In the genomic region with DNA sequence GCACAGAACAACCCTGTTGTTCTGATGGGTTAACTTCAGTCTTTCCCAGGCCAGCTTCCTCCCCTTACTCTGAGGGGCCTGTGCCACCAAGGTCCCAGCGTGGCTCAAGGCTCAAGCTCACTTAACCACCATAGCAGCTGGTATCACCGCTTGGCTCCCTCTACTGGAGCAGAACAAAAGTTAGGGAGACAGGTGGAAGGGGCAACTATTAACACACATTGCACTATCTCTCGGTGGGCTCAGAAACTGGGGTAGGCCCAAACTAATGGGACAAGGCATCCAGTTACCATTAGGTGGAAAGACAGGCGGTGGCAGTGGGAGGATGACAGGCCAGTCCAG, we compare ENCODE assay signal across 1 cellular context.
TF ChIP-seq lines count a peak whose summit lies in the region.

No MANE protein-coding gene starts in this region.

TF ChIP-seq in HepG2, 621 proteins besides CTCF, POLR2A, EP300 and RAD21 (continued from another document and continues in another):
- TF ChIP-seq, protein P1, sequence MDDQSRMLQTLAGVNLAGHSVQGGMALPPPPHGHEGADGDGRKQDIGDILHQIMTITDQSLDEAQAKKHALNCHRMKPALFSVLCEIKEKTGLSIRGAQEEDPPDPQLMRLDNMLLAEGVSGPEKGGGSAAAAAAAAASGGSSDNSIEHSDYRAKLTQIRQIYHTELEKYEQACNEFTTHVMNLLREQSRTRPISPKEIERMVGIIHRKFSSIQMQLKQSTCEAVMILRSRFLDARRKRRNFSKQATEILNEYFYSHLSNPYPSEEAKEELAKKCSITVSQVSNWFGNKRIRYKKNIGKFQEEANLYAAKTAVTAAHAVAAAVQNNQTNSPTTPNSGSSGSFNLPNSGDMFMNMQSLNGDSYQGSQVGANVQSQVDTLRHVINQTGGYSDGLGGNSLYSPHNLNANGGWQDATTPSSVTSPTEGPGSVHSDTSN (CRISPR knock-in tag; IDR thresholded peaks at IDR 0.05; ENCODE audit: borderline replicate concordance): no peak
- no peak for TF ChIP-seq HNRNPH1 (optimal IDR thresholded peaks at IDR 0.05; ENCODE audit: low read depth, low read length)
- TF ChIP-seq ZNF775 (CRISPR knock-in tag; IDR thresholded peaks at IDR 0.05; ENCODE audit: borderline replicate concordance): no peak
- no peak for TF ChIP-seq ZNF235 (CRISPR knock-in tag; IDR thresholded peaks at IDR 0.05; ENCODE audit: borderline replicate concordance)
- TF ChIP-seq ZNF782 (CRISPR knock-in tag; IDR thresholded peaks at IDR 0.05; ENCODE audit: borderline replicate concordance): peak; percentile 49; the same call in 1 of the 2 replicates
- no peak for TF ChIP-seq KDM6A (CRISPR knock-in tag; IDR thresholded peaks at IDR 0.05; ENCODE audit: low read depth)
- no peak for TF ChIP-seq TRIM24 (CRISPR knock-in tag; IDR thresholded peaks at IDR 0.05)
- no peak for TF ChIP-seq KMT2A (CRISPR knock-in tag; IDR thresholded peaks at IDR 0.05)
- TF ChIP-seq NPAS2 (CRISPR knock-in tag; IDR thresholded peaks at IDR 0.05; ENCODE audit: borderline replicate concordance): no peak
- 0 out of 2 replicates have a peak, but pooled peaks have one; percentile 70 for TF ChIP-seq PAX8 (CRISPR knock-in tag; IDR thresholded peaks at IDR 0.05; ENCODE audit: borderline replicate concordance)
- TF ChIP-seq ZNF234 (CRISPR knock-in tag; conservative IDR thresholded peaks at IDR 0.05): no peak
- TF ChIP-seq ZNF333 (CRISPR knock-in tag; IDR thresholded peaks at IDR 0.05; ENCODE audit: borderline replicate concordance): no peak
- 0 out of 2 replicates have a peak, but pooled peaks have one; percentile 6 for TF ChIP-seq RXRA (CRISPR knock-in tag; IDR thresholded peaks at IDR 0.05)
- no peak for TF ChIP-seq MED8 (CRISPR knock-in tag; IDR thresholded peaks at IDR 0.05; ENCODE audit: insufficient replicate concordance)
- TF ChIP-seq TP53 (CRISPR knock-in tag; conservative IDR thresholded peaks at IDR 0.05): no peak
- no peak for TF ChIP-seq ARHGAP35 (CRISPR knock-in tag; IDR thresholded peaks at IDR 0.05; ENCODE audit: borderline replicate concordance)
- no peak for TF ChIP-seq RAD51 (IDR thresholded peaks at IDR 0.05; ENCODE audit: borderline replicate concordance)
- no peak; the same call in 1 of the 2 replicates for TF ChIP-seq HNF4A (CRISPR knock-in tag; IDR thresholded peaks at IDR 0.05)
- no peak for TF ChIP-seq ATF7-NPFF (CRISPR knock-in tag; IDR thresholded peaks at IDR 0.05; ENCODE audit: low read depth)
- no peak for TF ChIP-seq ZNF205 (CRISPR knock-in tag; IDR thresholded peaks at IDR 0.05)
- TF ChIP-seq, protein P2, sequence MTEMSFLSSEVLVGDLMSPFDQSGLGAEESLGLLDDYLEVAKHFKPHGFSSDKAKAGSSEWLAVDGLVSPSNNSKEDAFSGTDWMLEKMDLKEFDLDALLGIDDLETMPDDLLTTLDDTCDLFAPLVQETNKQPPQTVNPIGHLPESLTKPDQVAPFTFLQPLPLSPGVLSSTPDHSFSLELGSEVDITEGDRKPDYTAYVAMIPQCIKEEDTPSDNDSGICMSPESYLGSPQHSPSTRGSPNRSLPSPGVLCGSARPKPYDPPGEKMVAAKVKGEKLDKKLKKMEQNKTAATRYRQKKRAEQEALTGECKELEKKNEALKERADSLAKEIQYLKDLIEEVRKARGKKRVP (CRISPR knock-in tag; IDR thresholded peaks at IDR 0.05): peak in 1 of 2 experiments; percentile 60; a peak in 2 of 4 replicates
- peak; percentile 90 for TF ChIP-seq STAG1 (CRISPR knock-in tag; IDR thresholded peaks at IDR 0.05)
- no peak for TF ChIP-seq REL (CRISPR knock-in tag; conservative IDR thresholded peaks at IDR 0.05)
- no peak for TF ChIP-seq MYC (CRISPR knock-in tag; IDR thresholded peaks at IDR 0.05; ENCODE audit: borderline replicate concordance)
- 0 out of 2 replicates have a peak, but pooled peaks have one; percentile 19 for TF ChIP-seq ZKSCAN8 (CRISPR knock-in tag; IDR thresholded peaks at IDR 0.05; ENCODE audit: borderline replicate concordance)
- peak; percentile 37; the same call in 1 of the 2 replicates for TF ChIP-seq YEATS4 (CRISPR knock-in tag; IDR thresholded peaks at IDR 0.05; ENCODE audit: borderline replicate concordance)
- TF ChIP-seq, protein P3, sequence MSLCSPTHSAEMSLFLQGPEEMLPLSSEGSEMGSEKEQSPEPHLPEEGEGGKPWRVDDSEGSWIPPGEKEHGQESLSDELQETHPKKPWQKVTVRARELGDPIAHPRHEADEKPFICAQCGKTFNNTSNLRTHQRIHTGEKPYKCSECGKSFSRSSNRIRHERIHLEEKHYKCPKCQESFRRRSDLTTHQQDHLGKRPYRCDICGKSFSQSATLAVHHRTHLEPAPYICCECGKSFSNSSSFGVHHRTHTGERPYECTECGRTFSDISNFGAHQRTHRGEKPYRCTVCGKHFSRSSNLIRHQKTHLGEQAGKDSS (CRISPR knock-in tag; IDR thresholded peaks at IDR 0.05; ENCODE audit: borderline replicate concordance, low read depth): no peak
- TF ChIP-seq, protein P4, sequence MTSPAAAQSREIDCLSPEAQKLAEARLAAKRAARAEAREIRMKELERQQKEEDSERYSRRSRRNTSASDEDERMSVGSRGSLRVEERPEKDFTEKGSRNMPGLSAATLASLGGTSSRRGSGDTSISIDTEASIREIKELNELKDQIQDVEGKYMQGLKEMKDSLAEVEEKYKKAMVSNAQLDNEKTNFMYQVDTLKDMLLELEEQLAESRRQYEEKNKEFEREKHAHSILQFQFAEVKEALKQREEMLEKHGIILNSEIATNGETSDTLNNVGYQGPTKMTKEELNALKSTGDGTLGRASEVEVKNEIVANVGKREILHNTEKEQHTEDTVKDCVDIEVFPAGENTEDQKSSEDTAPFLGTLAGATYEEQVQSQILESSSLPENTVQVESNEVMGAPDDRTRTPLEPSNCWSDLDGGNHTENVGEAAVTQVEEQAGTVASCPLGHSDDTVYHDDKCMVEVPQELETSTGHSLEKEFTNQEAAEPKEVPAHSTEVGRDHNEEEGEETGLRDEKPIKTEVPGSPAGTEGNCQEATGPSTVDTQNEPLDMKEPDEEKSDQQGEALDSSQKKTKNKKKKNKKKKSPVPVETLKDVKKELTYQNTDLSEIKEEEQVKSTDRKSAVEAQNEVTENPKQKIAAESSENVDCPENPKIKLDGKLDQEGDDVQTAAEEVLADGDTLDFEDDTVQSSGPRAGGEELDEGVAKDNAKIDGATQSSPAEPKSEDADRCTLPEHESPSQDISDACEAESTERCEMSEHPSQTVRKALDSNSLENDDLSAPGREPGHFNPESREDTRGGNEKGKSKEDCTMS (CRISPR knock-in tag; conservative IDR thresholded peaks at IDR 0.05): no peak
- no peak for TF ChIP-seq ZNF101 (CRISPR knock-in tag; IDR thresholded peaks at IDR 0.05; ENCODE audit: borderline replicate concordance, low read depth)
- no peak for TF ChIP-seq NFKBIZ (CRISPR knock-in tag; IDR thresholded peaks at IDR 0.05)
- no peak for TF ChIP-seq SNAI1 (CRISPR knock-in tag; IDR thresholded peaks at IDR 0.05; ENCODE audit: borderline replicate concordance)
- TF ChIP-seq MAFG (CRISPR knock-in tag; IDR thresholded peaks at IDR 0.05): no peak
- TF ChIP-seq TEAD3 (CRISPR knock-in tag; optimal IDR thresholded peaks at IDR 0.05; ENCODE audit: borderline replicate concordance): peak; percentile 45
- TF ChIP-seq IKZF1 (IDR thresholded peaks at IDR 0.05): no peak
- no peak for TF ChIP-seq NCOA1 (CRISPR knock-in tag; IDR thresholded peaks at IDR 0.05)
- TF ChIP-seq FOXO1 (CRISPR knock-in tag; IDR thresholded peaks at IDR 0.05): no peak
- TF ChIP-seq, protein P5, sequence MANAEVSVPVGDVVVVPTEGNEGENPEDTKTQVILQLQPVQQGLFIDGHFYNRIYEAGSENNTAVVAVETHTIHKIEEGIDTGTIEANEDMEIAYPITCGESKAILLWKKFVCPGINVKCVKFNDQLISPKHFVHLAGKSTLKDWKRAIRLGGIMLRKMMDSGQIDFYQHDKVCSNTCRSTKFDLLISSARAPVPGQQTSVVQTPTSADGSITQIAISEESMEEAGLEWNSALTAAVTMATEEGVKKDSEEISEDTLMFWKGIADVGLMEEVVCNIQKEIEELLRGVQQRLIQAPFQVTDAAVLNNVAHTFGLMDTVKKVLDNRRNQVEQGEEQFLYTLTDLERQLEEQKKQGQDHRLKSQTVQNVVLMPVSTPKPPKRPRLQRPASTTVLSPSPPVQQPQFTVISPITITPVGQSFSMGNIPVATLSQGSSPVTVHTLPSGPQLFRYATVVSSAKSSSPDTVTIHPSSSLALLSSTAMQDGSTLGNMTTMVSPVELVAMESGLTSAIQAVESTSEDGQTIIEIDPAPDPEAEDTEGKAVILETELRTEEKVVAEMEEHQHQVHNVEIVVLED (CRISPR knock-in tag; IDR thresholded peaks at IDR 0.05; ENCODE audit: borderline replicate concordance): 0 out of 2 replicates have a peak, but pooled peaks have one; percentile 39
- TF ChIP-seq, protein P6, sequence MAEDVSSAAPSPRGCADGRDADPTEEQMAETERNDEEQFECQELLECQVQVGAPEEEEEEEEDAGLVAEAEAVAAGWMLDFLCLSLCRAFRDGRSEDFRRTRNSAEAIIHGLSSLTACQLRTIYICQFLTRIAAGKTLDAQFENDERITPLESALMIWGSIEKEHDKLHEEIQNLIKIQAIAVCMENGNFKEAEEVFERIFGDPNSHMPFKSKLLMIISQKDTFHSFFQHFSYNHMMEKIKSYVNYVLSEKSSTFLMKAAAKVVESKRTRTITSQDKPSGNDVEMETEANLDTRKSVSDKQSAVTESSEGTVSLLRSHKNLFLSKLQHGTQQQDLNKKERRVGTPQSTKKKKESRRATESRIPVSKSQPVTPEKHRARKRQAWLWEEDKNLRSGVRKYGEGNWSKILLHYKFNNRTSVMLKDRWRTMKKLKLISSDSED (CRISPR knock-in tag; IDR thresholded peaks at IDR 0.05): no peak
- TF ChIP-seq NONO (IDR thresholded peaks at IDR 0.05): no peak
- peak; percentile 43; the same call in 1 of the 2 replicates for TF ChIP-seq NONO (CRISPR knock-in tag; conservative IDR thresholded peaks at IDR 0.05)
- no peak for TF ChIP-seq SRY (CRISPR knock-in tag; IDR thresholded peaks at IDR 0.05)
- TF ChIP-seq, protein P7, sequence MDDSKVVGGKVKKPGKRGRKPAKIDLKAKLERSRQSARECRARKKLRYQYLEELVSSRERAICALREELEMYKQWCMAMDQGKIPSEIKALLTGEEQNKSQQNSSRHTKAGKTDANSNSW (CRISPR knock-in tag; IDR thresholded peaks at IDR 0.05; ENCODE audit: borderline replicate concordance): no peak
- TF ChIP-seq, protein P8, sequence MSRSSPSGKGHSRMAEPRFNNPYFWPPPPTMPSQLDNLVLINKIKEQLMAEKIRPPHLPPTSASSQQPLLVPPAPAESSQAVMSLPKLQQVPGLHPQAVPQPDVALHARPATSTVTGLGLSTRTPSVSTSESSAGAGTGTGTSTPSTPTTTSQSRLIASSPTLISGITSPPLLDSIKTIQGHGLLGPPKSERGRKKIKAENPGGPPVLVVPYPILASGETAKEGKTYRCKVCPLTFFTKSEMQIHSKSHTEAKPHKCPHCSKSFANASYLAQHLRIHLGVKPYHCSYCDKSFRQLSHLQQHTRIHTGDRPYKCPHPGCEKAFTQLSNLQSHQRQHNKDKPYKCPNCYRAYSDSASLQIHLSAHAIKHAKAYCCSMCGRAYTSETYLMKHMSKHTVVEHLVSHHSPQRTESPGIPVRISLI (CRISPR knock-in tag; IDR thresholded peaks at IDR 0.05; ENCODE audit: borderline replicate concordance): peak; percentile 77; the same call in 1 of the 2 replicates
- no peak for TF ChIP-seq SMAD1 (CRISPR knock-in tag; IDR thresholded peaks at IDR 0.05; ENCODE audit: borderline replicate concordance, low read depth)
- TF ChIP-seq, protein P9, sequence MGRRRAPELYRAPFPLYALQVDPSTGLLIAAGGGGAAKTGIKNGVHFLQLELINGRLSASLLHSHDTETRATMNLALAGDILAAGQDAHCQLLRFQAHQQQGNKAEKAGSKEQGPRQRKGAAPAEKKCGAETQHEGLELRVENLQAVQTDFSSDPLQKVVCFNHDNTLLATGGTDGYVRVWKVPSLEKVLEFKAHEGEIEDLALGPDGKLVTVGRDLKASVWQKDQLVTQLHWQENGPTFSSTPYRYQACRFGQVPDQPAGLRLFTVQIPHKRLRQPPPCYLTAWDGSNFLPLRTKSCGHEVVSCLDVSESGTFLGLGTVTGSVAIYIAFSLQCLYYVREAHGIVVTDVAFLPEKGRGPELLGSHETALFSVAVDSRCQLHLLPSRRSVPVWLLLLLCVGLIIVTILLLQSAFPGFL (CRISPR knock-in tag; IDR thresholded peaks at IDR 0.05): no peak
- TF ChIP-seq, protein P10, sequence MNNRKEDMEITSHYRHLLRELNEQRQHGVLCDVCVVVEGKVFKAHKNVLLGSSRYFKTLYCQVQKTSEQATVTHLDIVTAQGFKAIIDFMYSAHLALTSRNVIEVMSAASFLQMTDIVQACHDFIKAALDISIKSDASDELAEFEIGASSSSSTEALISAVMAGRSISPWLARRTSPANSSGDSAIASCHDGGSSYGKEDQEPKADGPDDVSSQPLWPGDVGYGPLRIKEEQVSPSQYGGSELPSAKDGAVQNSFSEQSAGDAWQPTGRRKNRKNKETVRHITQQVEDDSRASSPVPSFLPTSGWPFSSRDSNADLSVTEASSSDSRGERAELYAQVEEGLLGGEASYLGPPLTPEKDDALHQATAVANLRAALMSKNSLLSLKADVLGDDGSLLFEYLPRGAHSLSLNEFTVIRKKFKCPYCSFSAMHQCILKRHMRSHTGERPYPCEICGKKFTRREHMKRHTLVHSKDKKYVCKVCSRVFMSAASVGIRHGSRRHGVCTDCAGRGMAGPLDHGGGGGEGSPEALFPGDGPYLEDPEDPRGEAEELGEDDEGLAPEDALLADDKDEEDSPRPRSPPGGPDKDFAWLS (CRISPR knock-in tag; IDR thresholded peaks at IDR 0.05; ENCODE audit: borderline replicate concordance): no peak
- TF ChIP-seq, protein P11, sequence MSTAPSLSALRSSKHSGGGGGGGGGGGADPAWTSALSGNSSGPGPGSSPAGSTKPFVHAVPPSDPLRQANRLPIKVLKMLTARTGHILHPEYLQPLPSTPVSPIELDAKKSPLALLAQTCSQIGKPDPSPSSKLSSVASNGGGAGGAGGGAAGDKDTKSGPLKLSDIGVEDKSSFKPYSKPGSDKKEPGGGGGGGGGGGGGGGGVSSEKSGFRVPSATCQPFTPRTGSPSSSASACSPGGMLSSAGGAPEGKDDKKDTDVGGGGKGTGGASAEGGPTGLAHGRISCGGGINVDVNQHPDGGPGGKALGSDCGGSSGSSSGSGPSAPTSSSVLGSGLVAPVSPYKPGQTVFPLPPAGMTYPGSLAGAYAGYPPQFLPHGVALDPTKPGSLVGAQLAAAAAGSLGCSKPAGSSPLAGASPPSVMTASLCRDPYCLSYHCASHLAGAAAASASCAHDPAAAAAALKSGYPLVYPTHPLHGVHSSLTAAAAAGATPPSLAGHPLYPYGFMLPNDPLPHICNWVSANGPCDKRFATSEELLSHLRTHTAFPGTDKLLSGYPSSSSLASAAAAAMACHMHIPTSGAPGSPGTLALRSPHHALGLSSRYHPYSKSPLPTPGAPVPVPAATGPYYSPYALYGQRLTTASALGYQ (CRISPR knock-in tag; IDR thresholded peaks at IDR 0.05): no peak
- TF ChIP-seq IRX3 (CRISPR knock-in tag; IDR thresholded peaks at IDR 0.05; ENCODE audit: borderline replicate concordance, low read depth): no peak
- no peak for TF ChIP-seq ZSCAN9 (CRISPR knock-in tag; IDR thresholded peaks at IDR 0.05; ENCODE audit: borderline replicate concordance)
- 0 out of 2 replicates have a peak, but pooled peaks have one; percentile 57 for TF ChIP-seq ZNF556 (CRISPR knock-in tag; IDR thresholded peaks at IDR 0.05; ENCODE audit: borderline replicate concordance)
- TF ChIP-seq, protein P12, sequence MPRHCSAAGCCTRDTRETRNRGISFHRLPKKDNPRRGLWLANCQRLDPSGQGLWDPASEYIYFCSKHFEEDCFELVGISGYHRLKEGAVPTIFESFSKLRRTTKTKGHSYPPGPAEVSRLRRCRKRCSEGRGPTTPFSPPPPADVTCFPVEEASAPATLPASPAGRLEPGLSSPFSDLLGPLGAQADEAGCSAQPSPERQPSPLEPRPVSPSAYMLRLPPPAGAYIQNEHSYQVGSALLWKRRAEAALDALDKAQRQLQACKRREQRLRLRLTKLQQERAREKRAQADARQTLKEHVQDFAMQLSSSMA (CRISPR knock-in tag; IDR thresholded peaks at IDR 0.05): no peak
